8 cellular contexts compared by ENCODE assay signal in the genomic region with DNA sequence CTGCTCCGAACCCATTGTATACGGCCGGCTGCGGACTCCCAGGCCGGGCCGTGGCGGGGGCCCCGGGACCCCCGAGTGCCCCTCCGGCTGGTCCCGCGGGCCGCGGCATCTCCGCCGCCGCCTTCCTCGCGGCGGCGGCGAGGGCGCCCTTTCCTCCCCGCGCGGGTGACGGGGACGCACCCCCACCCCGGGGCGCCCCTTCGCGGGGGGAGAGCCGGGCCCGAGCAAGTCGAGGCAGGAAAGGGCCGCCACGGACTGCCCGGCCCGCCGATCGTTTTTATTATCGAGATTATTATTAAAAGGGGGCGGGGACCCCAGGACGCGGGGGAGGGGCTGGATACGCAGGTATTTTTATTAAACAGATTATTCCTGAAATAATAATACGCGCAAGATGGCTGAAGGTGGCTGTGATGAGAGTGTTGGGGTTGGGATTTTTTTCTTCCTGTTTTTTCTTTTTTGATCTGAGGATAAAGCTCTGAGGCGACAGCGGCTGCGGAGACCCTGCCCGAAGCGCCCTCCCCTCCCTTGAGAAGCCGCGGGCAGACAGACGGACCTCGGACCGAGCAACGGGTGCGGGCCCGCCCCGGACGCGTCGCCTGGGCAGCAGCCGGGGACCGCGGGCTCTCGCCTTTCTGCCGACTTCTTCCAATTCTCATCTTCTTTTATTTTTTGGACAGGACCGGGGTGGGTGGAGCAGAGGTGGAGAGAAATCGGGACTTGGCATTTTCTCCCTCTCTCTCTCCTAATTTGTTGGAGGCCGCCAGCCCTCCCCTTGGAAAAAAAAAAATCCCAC. TPM values are rescaled to one million over a fixed set of nuclear protein-coding genes. Genes with fewer than 3 reads are reported as not detected.
DNase-seq lines count a peak whose midpoint lies in the region; ATAC-seq, FAIRE-seq and TF ChIP-seq lines count a peak whose summit lies in the region.

No MANE protein-coding gene starts in this region.

- TF ChIP-seq POLR2A in H1 (IDR thresholded peaks at IDR 0.05; ENCODE audit: control extremely low read depth in 1 of 2, low read depth in 2 of 2, low read length in 2 of 2) = no peak

- H3K56ac ChIP-seq in H1 (replicated peaks; ENCODE audit: insufficient read length, low read depth, low read length) = peak overlapping the region; percentile 73

- peak overlapping the region; percentile 56 to 89 (median 74) for H3K9ac ChIP-seq in H1 (replicated peaks in 1 of 4; ENCODE audit: extremely low read depth in 1 of 4, low read depth in 3 of 4, low read length in 3 of 4)

- H2BK20ac ChIP-seq in H1 (ENCODE audit: low read length) = no peak overlapping the region

- POLR2A ChIA-PET in H1 (lab: Charles Lee; ENCODE audit: partially characterized antibody) = interaction anchor here (0.9 to 5.6 kb wide), 9 partner anchors 8 to 71 kb away, joined by 3 to 51 read pairs (median 6); a partner anchor contains a TSS

- no peak for TF ChIP-seq RAD21 in H1 (IDR thresholded peaks at IDR 0.05 in 1 of 2, conservative IDR thresholded peaks at IDR 0.05 in 1 of 2; ENCODE audit: low read depth in 2 of 2, low read length in 2 of 2)

- 0% methylated on average over 64 of the region's 73 CpGs; no CpG with 5 or more reads in 1 of the 2 experiments for WGBS in H1 (ENCODE audit: extremely low coverage in 1 of 2, insufficient coverage in 1 of 2, insufficient read length in 1 of 2, insufficient replicate concordance in 2 of 2, low coverage in 1 of 2, low lambda C conversion rate in 2 of 2, missing lambda C conversion rate in 1 of 2), 2 experiments

- peak overlapping the region; percentile 36 for H4K5ac ChIP-seq in H1 (ENCODE audit: insufficient read length, low read depth, low read length)

- TF ChIP-seq CTCF in 22Rv1 (IDR thresholded peaks at IDR 0.05) (no peak), H1 (IDR thresholded peaks at IDR 0.05; ENCODE audit: control extremely low read depth in 1 of 3, insufficient read depth in 1 of 3, low read depth in 1 of 3, low read length in 3 of 3) (no peak)

- peak overlapping the region; percentile 36 to 81 (median 52) for H3K4me3 ChIP-seq in H1 (ENCODE audit: extremely low read depth in 1 of 4, insufficient read depth in 2 of 4, low read depth in 3 of 4, low read length in 4 of 4)

- H3K79me2 ChIP-seq in H1 (ENCODE audit: control insufficient read depth in 1 of 2, insufficient read depth in 2 of 2, low read length in 2 of 2) = peaks cover 0 to 29% of the 10 kb centered on the region in 2 experiments; a peak in 2 of 4 replicates

- peak overlapping the region; percentile 93 for H3K4me3 Mint-ChIP-seq in memory B cell

- peaks cover 9 to 11% of the 10 kb centered on the region in 2 experiments for H4K20me1 ChIP-seq in H1 (replicated peaks in 1 of 2; ENCODE audit: control insufficient read depth in 1 of 2, insufficient read depth in 2 of 2, low read length in 2 of 2)

- H3K36me3 Mint-ChIP-seq in memory B cell = peaks cover 2% of the 10 kb centered on the region

- no peaks in the 10 kb centered on the region for H3K27me3 Mint-ChIP-seq in memory B cell

- no peaks in the 10 kb centered on the region for H3K36me3 ChIP-seq in H1 (ENCODE audit: control insufficient read depth in 2 of 4, insufficient read depth in 4 of 4, low read length in 3 of 4)

- no peaks in the 10 kb centered on the region for H3K9me3 Mint-ChIP-seq in memory B cell

- TF ChIP-seq EP300 in H1 (IDR thresholded peaks at IDR 0.05; ENCODE audit: borderline replicate concordance in 1 of 2, low read depth in 2 of 2, low read length in 2 of 2) = no peak

- peaks cover 12% of the 10 kb centered on the region for H3K79me1 ChIP-seq in H1 (ENCODE audit: low read depth, low read length)

- no peak overlapping the region for H4K91ac ChIP-seq in H1 (replicated peaks; ENCODE audit: insufficient read length, low read length)

- no peaks in the 10 kb centered on the region for H3K27me3 ChIP-seq in H1 (replicated peaks in 1 of 4; ENCODE audit: control insufficient read depth in 3 of 4, extremely low read depth in 1 of 4, insufficient read depth in 3 of 4, low read length in 3 of 4)

- H3K23me2 ChIP-seq in H1 (ENCODE audit: low read depth, low read length) = peaks cover 30% of the 10 kb centered on the region; the same call in 1 of the 2 replicates

- peak overlapping the region; percentile 70 to 75 for H3K4me2 ChIP-seq in H1 (ENCODE audit: insufficient read depth in 1 of 2, low read depth in 2 of 2, low read length in 2 of 2)

- no peak for FAIRE-seq in H1 (lab: Jason Lieb, UNC)

- H2AK5ac ChIP-seq in H1 (ENCODE audit: low read depth, low read length) = no peak overlapping the region

- ATAC-seq in GM18867 (IDR thresholded peaks at IDR 0.05; ENCODE audit: unreplicated experiment) (peak; percentile 3), memory B cell (ENCODE audit: low read depth) (peak; percentile 0)

- peak overlapping the region; percentile 78 for H2BK5ac ChIP-seq in H1 (ENCODE audit: low read depth, low read length)

- peak; percentile 52 for DNase-seq in NCI-H1105 treated with DMSO at 0.1 percent for 48 hours (lab: John Stamatoyannopoulos, UW)
- DNase-seq in activated CD4-positive, alpha-beta T cell treated with anti-CD3 and anti-CD28 coated beads, Interleukin-2, amount 50 U/mL, for 1 hour = peak; percentile 51
- peak in 1 of 2 experiments; percentile 63 for DNase-seq in H1 (ENCODE audit: low read depth in 1 of 2, low spot score in 2 of 2)
- DNase-seq in memory B cell (ENCODE audit: low spot score in 2 of 2) = peak; percentile 37 to 41
- DNase-seq in stromal cell of bone marrow (ENCODE audit: low read depth) = peak; percentile 75
- DNase-seq in MV-4-11 (lab: John Stamatoyannopoulos, UW) = no peak

- peaks cover 18% of the 10 kb centered on the region for H3K4me1 Mint-ChIP-seq in memory B cell

- H3K23ac ChIP-seq in H1 (ENCODE audit: insufficient read length) = no peak overlapping the region

- no peak overlapping the region for H2AFZ ChIP-seq in H1 (ENCODE audit: low read length)

- H4K8ac ChIP-seq in H1 (ENCODE audit: extremely low read depth, insufficient read depth, low read length) = peak overlapping the region; percentile 95; the same call in 1 of the 2 replicates

- H2BK120ac ChIP-seq in H1 (replicated peaks; ENCODE audit: low read depth, low read length) = no peak overlapping the region

- no peaks in the 10 kb centered on the region for H3K9me3 ChIP-seq in H1 (ENCODE audit: insufficient read depth in 2 of 2, low read depth in 1 of 2, low read length in 1 of 2)

- H3K4ac ChIP-seq in H1 (replicated peaks; ENCODE audit: insufficient read length, low read depth, low read length) = no peak overlapping the region

- H3K14ac ChIP-seq in H1 (ENCODE audit: insufficient read length) = no peak overlapping the region

- peaks cover 6 to 18% (median 14%) of the 10 kb centered on the region in 4 experiments for H3K4me1 ChIP-seq in H1 (replicated peaks in 1 of 4; ENCODE audit: control insufficient read depth in 3 of 4, insufficient read depth in 4 of 4, low read length in 3 of 4)

- CTCF ChIA-PET in H1 (lab: Charles Lee; ENCODE audit: partially characterized antibody) = interaction anchor here (0.7 to 1.2 kb wide), 3 partner anchors 28 to 35 kb away, joined by 3 to 4 read pairs (median 3); no protein-coding TSS in a partner anchor

- H3K27ac ChIP-seq in 22Rv1 = peak overlapping the region; percentile 98
- peak overlapping the region; percentile 80; the same call in 1 of the 2 replicates for H3K27ac ChIP-seq in H1 (ENCODE audit: low read depth, low read length)

- H2BK15ac ChIP-seq in H1 (ENCODE audit: low read length) = no peak overlapping the region

- H2BK12ac ChIP-seq in H1 (ENCODE audit: low read depth, low read length) = no peak overlapping the region

- peak overlapping the region; percentile 84 for H3K27ac Mint-ChIP-seq in memory B cell

- no peak overlapping the region; the same call in none of the 2 replicates for H3K18ac ChIP-seq in H1 (ENCODE audit: extremely low read depth, low read length)

TF ChIP-seq in H1, 55 proteins besides CTCF, POLR2A, EP300 and RAD21:
- TF ChIP-seq SIX5 (IDR thresholded peaks at IDR 0.05; ENCODE audit: low read depth, low read length) = no peak
- TF ChIP-seq SP4 (IDR thresholded peaks at IDR 0.05; ENCODE audit: low read length) = no peak
- TF ChIP-seq SP1 (IDR thresholded peaks at IDR 0.05; ENCODE audit: low read depth, low read length) = 0 out of 2 replicates have a peak, but pooled peaks have one; percentile 33
- TF ChIP-seq, protein P1, sequence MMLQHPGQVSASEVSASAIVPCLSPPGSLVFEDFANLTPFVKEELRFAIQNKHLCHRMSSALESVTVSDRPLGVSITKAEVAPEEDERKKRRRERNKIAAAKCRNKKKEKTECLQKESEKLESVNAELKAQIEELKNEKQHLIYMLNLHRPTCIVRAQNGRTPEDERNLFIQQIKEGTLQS (IDR thresholded peaks at IDR 0.05; ENCODE audit: insufficient read depth, low read depth, low read length) = no peak
- TF ChIP-seq RXRA (IDR thresholded peaks at IDR 0.05; ENCODE audit: insufficient read depth, low read depth, low read length) = no peak
- TF ChIP-seq PHF8 (conservative IDR thresholded peaks at IDR 0.05; ENCODE audit: low read depth, low read length) = 0 out of 2 replicates have a peak, but pooled peaks have one; percentile 17
- no peak for TF ChIP-seq TEAD4 (IDR thresholded peaks at IDR 0.05; ENCODE audit: low read depth, low read length)
- no peak for TF ChIP-seq KDM1A (IDR thresholded peaks at IDR 0.05; ENCODE audit: borderline replicate concordance, low read length)
- TF ChIP-seq KDM4A (IDR thresholded peaks at IDR 0.05; ENCODE audit: low read depth, low read length, severe bottlenecking) = peak; percentile 17
- TF ChIP-seq ASH2L (IDR thresholded peaks at IDR 0.05; ENCODE audit: low read length) = peak; percentile 8

RNA-seq across cellular contexts. Expression of a gene that starts 1.5 kb away (rescaled TPM):
- 35.4 and 38.8 TPM in 2 replicates for total RNA-seq in H1 (2021; fragmentation: NEBNext Ultra II Directional; extraction: Animal tissue kit (Norgen Biotek cat#: 25700))
- 24.9 and 34.6 TPM in 2 replicates for polyA plus RNA-seq in H1 (2011; rRNA removed)
- 20.5 TPM for polyA plus RNA-seq in H1 (2011; cell fraction: cytosol; rRNA removed)
- 32.2 TPM for polyA plus RNA-seq in H1 (2011; cell fraction: nucleus; rRNA removed)
- polyA plus RNA-seq in H1 (2012, experiment 1 of 2) = 36.1 to 44.6 TPM (median 40.7 TPM) in 4 replicates
- polyA plus RNA-seq in H1 (2012, experiment 2 of 2) = 42.4 TPM
- 15.8 TPM for polyA plus RNA-seq in H1 (2013, experiment 1 of 2)
- 16.3 TPM for polyA plus RNA-seq in H1 (2013, experiment 2 of 2)
- polyA minus RNA-seq in H1 (2011; rRNA and poly(A)+ RNA removed) = 14.4 and 15.0 TPM in 2 replicates
- polyA minus RNA-seq in H1 (2011; cell fraction: cytosol; rRNA and poly(A)+ RNA removed) = 20.2 TPM
- 21.2 TPM for polyA minus RNA-seq in H1 (2011; cell fraction: nucleus; rRNA and poly(A)+ RNA removed)
